1 cellular context compared by ENCODE assay signal in genomic region chr2:207710814-207711740, GRCh38.
TF ChIP-seq lines count a peak whose summit lies in the region.

CCNYL1 (plus strand) TSS chr2:207711640; CDS start chr2:207711897, 257 bp downstream.

TF ChIP-seq in H1, 55 proteins besides CTCF, POLR2A, EP300 and RAD21 (continued from another document):
- no peak for TF ChIP-seq SIRT6 (IDR thresholded peaks at IDR 0.05; ENCODE audit: low read length)
- TF ChIP-seq MAFK (IDR thresholded peaks at IDR 0.05; ENCODE audit: low read depth, low read length): no peak
- TF ChIP-seq RXRA (IDR thresholded peaks at IDR 0.05; ENCODE audit: insufficient read depth, low read depth, low read length): no peak
- no peak for TF ChIP-seq EZH2 (IDR thresholded peaks at IDR 0.05; ENCODE audit: low read depth, low read length, severe bottlenecking)
- no peak for TF ChIP-seq SAP30 (IDR thresholded peaks at IDR 0.05; ENCODE audit: insufficient read depth, insufficient replicate concordance, low read length)
- no peak for TF ChIP-seq FOSL1 (IDR thresholded peaks at IDR 0.05; ENCODE audit: insufficient read depth, low read depth, low read length)
- no peak for TF ChIP-seq GABPA (IDR thresholded peaks at IDR 0.05; ENCODE audit: borderline replicate concordance, insufficient read depth, low read length)
- no peak for TF ChIP-seq ATF2 (IDR thresholded peaks at IDR 0.05; ENCODE audit: low read length)
- TF ChIP-seq ASH2L (IDR thresholded peaks at IDR 0.05; ENCODE audit: low read length): peak; percentile 39
- no peak for TF ChIP-seq SRF (IDR thresholded peaks at IDR 0.05; ENCODE audit: low read depth, low read length)
- TF ChIP-seq CBX8 (IDR thresholded peaks at IDR 0.05; ENCODE audit: borderline replicate concordance, low read depth, low read length): no peak
- TF ChIP-seq TAF7 (optimal IDR thresholded peaks at IDR 0.05; ENCODE audit: borderline replicate concordance, low read depth, low read length): peak; percentile 89
- no peak; the same call in 1 of the 2 replicates for TF ChIP-seq CREB1 (IDR thresholded peaks at IDR 0.05)
- no peak for TF ChIP-seq SP2 (IDR thresholded peaks at IDR 0.05; ENCODE audit: low read length)
- no peak for TF ChIP-seq CEBPB (IDR thresholded peaks at IDR 0.05; ENCODE audit: low read depth, low read length)
- peak; percentile 94 for TF ChIP-seq POLR2AphosphoS5 (IDR thresholded peaks at IDR 0.05; ENCODE audit: low read depth, low read length)
- peak; percentile 78 for TF ChIP-seq MAX (IDR thresholded peaks at IDR 0.05)
- no peak for TF ChIP-seq RNF2 (IDR thresholded peaks at IDR 0.05; ENCODE audit: borderline replicate concordance, low read depth, low read length, missing control alignments, poor library complexity, severe bottlenecking)
- 0 out of 2 replicates have a peak, but pooled peaks have one; percentile 27 for TF ChIP-seq E2F6 (IDR thresholded peaks at IDR 0.05)
- TF ChIP-seq ZNF274 (IDR thresholded peaks at IDR 0.05; ENCODE audit: borderline replicate concordance, extremely low read depth, low read length): no peak
- no peak for TF ChIP-seq GTF2F1 (IDR thresholded peaks at IDR 0.05; ENCODE audit: borderline replicate concordance, low read depth, low read length)
- TF ChIP-seq HDAC2 (IDR thresholded peaks at IDR 0.05; ENCODE audit: borderline replicate concordance in 1 of 2, low read depth in 2 of 2, low read length in 2 of 2): no peak
- no peak for TF ChIP-seq CTBP2 (IDR thresholded peaks at IDR 0.05; ENCODE audit: borderline replicate concordance, insufficient read depth, insufficient read length, low read length)
- TF ChIP-seq SP4 (IDR thresholded peaks at IDR 0.05; ENCODE audit: low read length): no peak
- TF ChIP-seq PHF8 (conservative IDR thresholded peaks at IDR 0.05; ENCODE audit: low read depth, low read length): peak; percentile 45; the same call in 1 of the 2 replicates
- TF ChIP-seq YY1 (IDR thresholded peaks at IDR 0.05; ENCODE audit: low read depth, low read length): no peak
- TF ChIP-seq NANOG (IDR thresholded peaks at IDR 0.05; ENCODE audit: insufficient read depth, low read depth, low read length, poor library complexity, severe bottlenecking): no peak
- no peak for TF ChIP-seq TCF12 (IDR thresholded peaks at IDR 0.05; ENCODE audit: low read depth, low read length)
- no peak for TF ChIP-seq CHD7 (IDR thresholded peaks at IDR 0.05; ENCODE audit: insufficient replicate concordance, low read length)
- no peak; the same call in 1 of the 2 replicates for TF ChIP-seq RBBP5 (IDR thresholded peaks at IDR 0.05; ENCODE audit: borderline replicate concordance, low read depth, low read length)
- TF ChIP-seq HDAC6 (IDR thresholded peaks at IDR 0.05; ENCODE audit: low read depth, low read length): no peak
- TF ChIP-seq JUND (IDR thresholded peaks at IDR 0.05; ENCODE audit: low read length): no peak
- TF ChIP-seq NRF1 (IDR thresholded peaks at IDR 0.05; ENCODE audit: low read depth, low read length): no peak
- no peak for TF ChIP-seq BRCA1 (IDR thresholded peaks at IDR 0.05; ENCODE audit: low read depth, low read length)
- no peak; a peak in 2 of 4 replicates for TF ChIP-seq SIN3A (conservative IDR thresholded peaks at IDR 0.05 in 1 of 2, IDR thresholded peaks at IDR 0.05 in 1 of 2; ENCODE audit: low read depth in 1 of 2, low read length in 2 of 2)
- no peak for TF ChIP-seq KDM4A (IDR thresholded peaks at IDR 0.05; ENCODE audit: low read depth, low read length, severe bottlenecking)
- TF ChIP-seq BACH1 (IDR thresholded peaks at IDR 0.05; ENCODE audit: low read length): no peak
- no peak for TF ChIP-seq CHD2 (IDR thresholded peaks at IDR 0.05; ENCODE audit: low read length)
- TF ChIP-seq ATF3 (IDR thresholded peaks at IDR 0.05; ENCODE audit: insufficient read depth, low read depth, low read length): peak; percentile 90
- TF ChIP-seq CHD1 (IDR thresholded peaks at IDR 0.05; ENCODE audit: low read depth, low read length): no peak
- peak; percentile 94 for TF ChIP-seq TBP (IDR thresholded peaks at IDR 0.05; ENCODE audit: low read depth, low read length)
- no peak for TF ChIP-seq BCL11A (IDR thresholded peaks at IDR 0.05; ENCODE audit: low read depth in 2 of 2, low read length in 2 of 2)
- TF ChIP-seq TAF1 (IDR thresholded peaks at IDR 0.05; ENCODE audit: low read depth, low read length): peak; percentile 97
- TF ChIP-seq SIX5 (IDR thresholded peaks at IDR 0.05; ENCODE audit: low read depth, low read length): no peak
- TF ChIP-seq EGR1 (IDR thresholded peaks at IDR 0.05; ENCODE audit: borderline replicate concordance, low read depth, low read length): no peak; the same call in 1 of the 2 replicates
- no peak for TF ChIP-seq CBX5 (IDR thresholded peaks at IDR 0.05; ENCODE audit: low read depth, low read length)
- TF ChIP-seq POU5F1 (IDR thresholded peaks at IDR 0.05; ENCODE audit: low read depth, low read length): no peak
- TF ChIP-seq SP1 (IDR thresholded peaks at IDR 0.05; ENCODE audit: low read depth, low read length): 0 out of 2 replicates have a peak, but pooled peaks have one; percentile 7
- TF ChIP-seq KDM1A (IDR thresholded peaks at IDR 0.05; ENCODE audit: borderline replicate concordance, low read length): no peak
